In the genomic region with DNA sequence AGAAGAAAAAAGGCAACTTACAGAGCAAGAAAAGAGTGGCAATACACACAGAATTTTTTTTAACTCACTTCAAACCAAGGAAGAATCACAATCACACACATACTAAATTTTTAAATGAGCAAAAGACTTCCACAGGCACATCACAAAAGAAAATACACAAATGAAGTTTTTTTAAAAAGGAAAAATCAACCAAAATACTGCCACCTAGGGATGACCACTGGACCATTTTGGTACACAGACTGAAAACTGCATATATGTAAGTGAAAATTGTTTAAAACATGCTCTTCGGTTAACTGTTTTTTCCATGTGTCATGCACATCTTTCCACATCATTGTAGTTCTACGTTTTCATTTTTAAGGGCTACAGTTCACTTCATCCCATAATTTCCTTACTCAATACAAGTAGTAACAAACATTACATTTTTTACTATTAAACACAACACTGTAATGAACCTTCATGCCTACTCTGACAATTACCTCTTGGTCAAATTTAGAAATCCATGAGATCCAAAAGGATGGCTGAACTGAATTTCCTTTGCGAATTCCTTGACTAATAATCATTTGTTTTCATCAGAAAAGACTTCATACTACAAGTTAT, we compare ENCODE assay signal across 1 cellular context.
TF ChIP-seq lines count a peak whose summit lies in the region.

No MANE protein-coding gene starts in this region.

TF ChIP-seq in GM12878, 131 proteins besides CTCF, POLR2A, EP300 and RAD21 (continued from another document):
- TF ChIP-seq, protein P1, sequence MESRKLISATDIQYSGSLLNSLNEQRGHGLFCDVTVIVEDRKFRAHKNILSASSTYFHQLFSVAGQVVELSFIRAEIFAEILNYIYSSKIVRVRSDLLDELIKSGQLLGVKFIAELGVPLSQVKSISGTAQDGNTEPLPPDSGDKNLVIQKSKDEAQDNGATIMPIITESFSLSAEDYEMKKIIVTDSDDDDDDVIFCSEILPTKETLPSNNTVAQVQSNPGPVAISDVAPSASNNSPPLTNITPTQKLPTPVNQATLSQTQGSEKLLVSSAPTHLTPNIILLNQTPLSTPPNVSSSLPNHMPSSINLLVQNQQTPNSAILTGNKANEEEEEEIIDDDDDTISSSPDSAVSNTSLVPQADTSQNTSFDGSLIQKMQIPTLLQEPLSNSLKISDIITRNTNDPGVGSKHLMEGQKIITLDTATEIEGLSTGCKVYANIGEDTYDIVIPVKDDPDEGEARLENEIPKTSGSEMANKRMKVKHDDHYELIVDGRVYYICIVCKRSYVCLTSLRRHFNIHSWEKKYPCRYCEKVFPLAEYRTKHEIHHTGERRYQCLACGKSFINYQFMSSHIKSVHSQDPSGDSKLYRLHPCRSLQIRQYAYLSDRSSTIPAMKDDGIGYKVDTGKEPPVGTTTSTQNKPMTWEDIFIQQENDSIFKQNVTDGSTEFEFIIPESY (IDR thresholded peaks at IDR 0.05): no peak
- TF ChIP-seq ETV6 (conservative IDR thresholded peaks at IDR 0.05 in 1 of 2, IDR thresholded peaks at IDR 0.05 in 1 of 2; ENCODE audit: borderline replicate concordance in 1 of 2, low read depth in 1 of 2) (no peak), ZNF622 (IDR thresholded peaks at IDR 0.05) (no peak), PAX8 (IDR thresholded peaks at IDR 0.05) (no peak), DPF2 (IDR thresholded peaks at IDR 0.05) (no peak), FOXK2 (IDR thresholded peaks at IDR 0.05) (no peak), ZSCAN29 (IDR thresholded peaks at IDR 0.05) (no peak), CEBPB (IDR thresholded peaks at IDR 0.05; ENCODE audit: borderline replicate concordance in 1 of 2, low read depth in 2 of 2, low read length in 2 of 2) (no peak), NBN (IDR thresholded peaks at IDR 0.05) (no peak), TAF1 (IDR thresholded peaks at IDR 0.05; ENCODE audit: borderline replicate concordance, low read depth, low read length) (no peak), KLF5 (IDR thresholded peaks at IDR 0.05; ENCODE audit: partially characterized antibody) (no peak)
